8 cellular contexts compared by ENCODE assay signal in the genomic region with DNA sequence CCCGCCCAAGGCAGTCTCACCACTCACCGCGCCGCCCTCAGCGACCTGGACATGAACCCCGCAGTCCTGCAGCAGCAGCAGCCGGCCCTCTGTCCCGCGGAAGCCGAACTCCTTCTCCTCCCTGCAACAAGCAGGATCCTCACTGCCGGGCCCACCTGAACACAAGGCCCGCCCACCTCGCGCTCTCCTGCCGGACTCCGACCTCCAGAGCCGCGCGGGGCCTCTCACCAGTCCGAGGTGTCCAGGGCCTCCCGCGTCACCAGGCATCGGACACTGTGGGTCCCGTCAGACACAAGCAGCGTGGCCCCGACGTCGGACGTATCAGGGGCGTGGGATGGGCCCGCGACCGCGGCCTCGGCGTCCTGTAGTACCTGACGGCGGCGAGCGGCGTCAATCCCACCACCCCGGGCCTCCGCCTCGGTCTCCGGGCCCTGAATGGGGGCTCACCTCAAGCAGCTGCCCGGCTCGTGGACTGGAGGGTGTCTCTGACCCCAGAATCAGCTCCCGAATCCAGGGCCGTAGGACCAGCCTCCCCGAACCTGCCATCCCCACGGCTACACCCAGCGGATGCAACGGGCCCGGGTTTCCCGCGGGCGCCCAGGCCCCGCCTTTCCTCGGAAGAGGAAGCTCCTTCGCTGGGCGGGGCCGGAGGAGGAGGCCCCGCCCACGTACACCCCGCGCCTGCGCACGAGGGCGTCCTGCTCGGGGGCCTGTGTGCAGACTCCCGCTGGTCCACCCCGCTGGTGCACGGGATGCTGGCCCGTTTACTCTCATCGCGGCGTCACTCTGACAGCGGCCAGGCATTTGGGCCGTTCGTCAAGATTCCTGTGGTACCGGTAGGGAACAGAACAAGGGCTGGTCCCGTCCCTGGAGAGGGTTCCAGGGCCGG. TPM values are rescaled to one million over a fixed set of nuclear protein-coding genes. Genes with fewer than 3 reads are reported as not detected.
A peak's percentile ranks its signal among the peaks of the same experiment; 100 is the strongest.
DNase-seq lines count a peak whose midpoint lies in the region; ATAC-seq and TF ChIP-seq lines count a peak whose summit lies in the region.

A gene (minus strand): TSS at position 586 of the 889 bp plus-strand sequence. CDS start 40 bp downstream, at position 546.

- TF ChIP-seq CTCF in OCI-LY7 (conservative IDR thresholded peaks at IDR 0.05; ENCODE audit: low read length) (no peak), mucosa of descending colon (IDR thresholded peaks at IDR 0.05) (no peak)

- peaks cover 49% of the 10 kb centered on the region for H3K36me3 ChIP-seq in OCI-LY7 (ENCODE audit: insufficient read depth, low read length)
- no peaks in the 10 kb centered on the region for H3K36me3 ChIP-seq in mucosa of descending colon (ENCODE audit: low read depth)

- CTCF ChIA-PET in OCI-LY7 (lab: Charles Lee; ENCODE audit: unreplicated experiment) = interaction anchor here (1.0 to 2.0 kb wide), 2 partner anchors 15 to 139 kb away, joined by 3 to 6 read pairs; a partner anchor contains a TSS

- no peaks in the 10 kb centered on the region for H3K9me3 ChIP-seq in OCI-LY7 (ENCODE audit: low read length)
- no peaks in the 10 kb centered on the region for H3K9me3 ChIP-seq in mucosa of descending colon

- ATAC-seq in GM21360 (IDR thresholded peaks at IDR 0.05; ENCODE audit: unreplicated experiment) = peak; percentile 48
- peak; percentile 92 for ATAC-seq in mucosa of descending colon

- H3K4me2 ChIP-seq in OCI-LY7 (ENCODE audit: low read length) = peak within 1 kb of the TSS; percentile 89

- H2AFZ ChIP-seq in OCI-LY7 (ENCODE audit: low read length) = peak within 1 kb of the TSS; percentile 86

- TSS peak; percentile 76 for BruUV-seq in OCI-LY7 (replicated peaks; lab: Mats Ljungman, UMichigan)

- H4K20me1 ChIP-seq in OCI-LY7 (ENCODE audit: insufficient read depth, low read length) = 0 out of 2 replicates have a peak, but pooled peaks cover 7% of the 10 kb centered on the region

- intact Hi-C loops in OCI-LY7 (cut with micrococcal nuclease; ENCODE audit: unreplicated experiment) = loop anchor here (1.0 to 2.0 kb wide), 4 partner anchors 98 to 179 kb away; a partner anchor contains a TSS
- intact Hi-C loops in mucosa of descending colon (cut with DNase I, micrococcal nuclease) = loop anchor here in 1 of 2 donors (10.0 kb wide), 1 partner anchor 115 kb away; no protein-coding TSS in a partner anchor

- POLR2A ChIA-PET in OCI-LY7 (lab: Charles Lee) = interaction anchor here (0.6 to 2.6 kb wide), 13 partner anchors 9 to 171 kb away, joined by 3 to 22 read pairs (median 4); a partner anchor contains a TSS

- H3K79me2 ChIP-seq in OCI-LY7 (ENCODE audit: insufficient read depth, low read depth, low read length) = peaks cover 13% of the 10 kb centered on the region; the same call in 1 of the 2 replicates

- H3K4me3 ChIP-seq in OCI-LY7 (ENCODE audit: low read depth, low read length, poor library complexity, severe bottlenecking) (peak within 1 kb of the TSS; percentile 83), mucosa of descending colon (peak within 1 kb of the TSS; percentile 44)

- H3K9me2 ChIP-seq in OCI-LY7 (ENCODE audit: insufficient read depth, low read length) = no peaks in the 10 kb centered on the region

- peaks cover 14% of the 10 kb centered on the region for H3K4me1 ChIP-seq in OCI-LY7 (ENCODE audit: insufficient read depth, low read length, poor library complexity, severe bottlenecking)
- peaks cover 14% of the 10 kb centered on the region for H3K4me1 ChIP-seq in mucosa of descending colon (ENCODE audit: low read depth)

- DNase-seq in D341Med (ENCODE audit: low spot score) = peak; percentile 95
- peak; percentile 85 for DNase-seq in HT1080 (ENCODE audit: low read depth)
- DNase-seq in OCI-LY7 (ENCODE audit: low spot score) = peak; percentile 95
- peak; percentile 92 for DNase-seq in activated T-cell treated with anti-CD3 and anti-CD28 coated beads for 4 hours
- peak; percentile 100 for DNase-seq in epidermal melanocyte (ENCODE audit: insufficient read length, low spot score)
- peak; percentile 89 to 95 (median 95) for DNase-seq in mucosa of descending colon
- DNase-seq in stimulated activated CD8-positive, alpha-beta memory T cell treated with anti-CD3 and anti-CD28 coated beads, Interleukin-4, amount 100 ng/mL, for 24 hours (ENCODE audit: low read depth) = peak; percentile 88

- H3K27ac ChIP-seq in OCI-LY7 (ENCODE audit: low read depth, low read length, poor library complexity, severe bottlenecking) = peak within 1 kb of the TSS; percentile 81

RNA-seq across cellular contexts. Expression of the gene that starts here (rescaled TPM):
- total RNA-seq in HT1080 (2014; rRNA removed; shearing (Covaris generic)) = 39.8 and 47.9 TPM in 2 replicates
- polyA plus RNA-seq in HT1080 (2015; cell fraction: cytosol; rRNA removed) = 42.8 and 45.5 TPM in 2 replicates
- polyA plus RNA-seq in HT1080 (2015; cell fraction: nucleus; rRNA removed) = 56.2 and 75.2 TPM in 2 replicates
- 33.7 and 41.7 TPM in 2 replicates for total RNA-seq in OCI-LY7 (2014; rRNA removed; shearing (Covaris generic))
- total RNA-seq in OCI-LY7 (2022) (45.4 and 50.2 TPM in 2 replicates), mucosa of descending colon (10 to 100 TPM in 2 of 3 donors, 1 to 10 TPM in 1; 8.9 to 17.1 (median 11.5) TPM)

Comparison
In these comparisons a context has a peak if more than half of its experiments do, and no peak if none do; other contexts are left out.
1. Peak in every context shown above with its lines: DNase-seq, ATAC-seq, H3K4me3 ChIP-seq and H3K27ac ChIP-seq.